9 cellular contexts compared by ENCODE assay signal in the genomic region with DNA sequence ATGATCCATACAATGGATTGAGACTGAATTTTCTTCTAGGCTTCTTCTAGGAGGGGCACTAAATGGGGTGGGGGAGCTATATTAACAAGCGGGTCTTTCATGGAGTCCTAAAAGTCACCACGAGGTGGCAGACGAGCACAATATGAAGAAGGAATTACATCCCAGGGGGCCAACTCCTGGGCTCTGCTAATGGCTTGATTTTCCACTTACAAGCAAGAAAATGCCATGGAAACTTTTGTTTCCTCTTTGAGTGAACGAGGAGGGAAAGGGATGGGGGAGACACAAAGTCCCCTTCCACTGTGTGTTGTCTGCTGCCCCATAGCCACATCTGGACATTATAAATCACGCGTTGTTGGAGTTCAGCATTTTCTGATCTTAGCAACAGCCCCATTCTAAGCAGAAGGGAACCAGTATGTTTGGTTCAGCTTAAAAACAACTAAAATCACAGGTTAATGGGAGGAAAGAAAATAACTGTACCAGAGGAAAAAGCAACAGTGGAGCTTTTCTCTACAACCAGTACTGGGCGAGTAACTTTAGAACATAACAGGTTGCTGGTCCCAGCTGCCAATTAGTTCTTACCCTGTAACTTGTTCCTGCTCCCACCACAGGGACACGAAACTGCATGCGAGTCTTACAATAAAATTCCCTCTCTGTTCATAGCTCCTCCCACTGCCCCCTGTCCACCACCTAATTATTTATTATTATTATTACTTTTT.
A peak's percentile ranks its signal among the peaks of the same experiment; 100 is the strongest.
DNase-seq lines count a peak whose midpoint lies in the region; ATAC-seq, FAIRE-seq and TF ChIP-seq lines count a peak whose summit lies in the region.
"Had no signal": no experiment of that assay in that cellular context is flagged by ENCODE, and none has a peak within 500 bp of the region (broad histone marks: within the 10 kb centered on the region; RNA-seq: fewer than 3 reads in every experiment).

No MANE protein-coding gene starts in this region.

- H3K79me2 ChIP-seq in endothelial cell of umbilical vein (ENCODE audit: control insufficient read depth, insufficient read depth, low read length), result no peaks in the 10 kb centered on the region

- H3K4me1 ChIP-seq in endothelial cell of umbilical vein (ENCODE audit: control insufficient read depth, extremely low read depth, insufficient read depth, low read length) (peaks cover 6% of the 10 kb centered on the region), testis (no peaks in the 10 kb centered on the region)

- H3K36me3 ChIP-seq in endothelial cell of umbilical vein (ENCODE audit: control insufficient read depth in 2 of 2, extremely low read depth in 1 of 2, insufficient read depth in 2 of 2, low read length in 2 of 2), result no peaks in the 10 kb centered on the region
- no peaks in the 10 kb centered on the region for H3K36me3 ChIP-seq in testis (ENCODE audit: low read depth, missing control alignments)

- no TSS peak for BruUV-seq in endothelial cell of umbilical vein (replicated peaks; lab: Mats Ljungman, UMichigan)

- H3K4me3 ChIP-seq in endothelial cell of umbilical vein (replicated peaks in 1 of 3; ENCODE audit: insufficient read depth in 1 of 3, low read depth in 1 of 3, low read length in 3 of 3), result no peak overlapping the region
- H3K4me3 ChIP-seq in testis, result no peak overlapping the region

- H3K4me2 ChIP-seq in endothelial cell of umbilical vein (ENCODE audit: insufficient read depth, low read length), result peak overlapping the region; percentile 15

- H4K20me1 ChIP-seq in endothelial cell of umbilical vein (replicated peaks; ENCODE audit: control insufficient read depth, extremely low read depth, insufficient read depth, low read length), result no peaks in the 10 kb centered on the region

- no peaks in the 10 kb centered on the region for H3K9me1 ChIP-seq in endothelial cell of umbilical vein (replicated peaks; ENCODE audit: control insufficient read depth, extremely low read depth, insufficient read depth, low read length)

- dilution Hi-C loops in endothelial cell of umbilical vein (cut with MboI; ENCODE audit: extremely low pct_ligation_motif_present, low sequenced_read_pairs), result no loop called here

- CTCF ChIA-PET in endothelial cell of umbilical vein (lab: Charles Lee), result interaction anchor here (0.6 to 4.5 kb wide), 55 partner anchors 8 to 1688 kb away, joined by 3 to 138 read pairs (median 5); a partner anchor contains a TSS

- peak; percentile 73 for FAIRE-seq in endothelial cell of umbilical vein (lab: Jason Lieb, UNC)
- FAIRE-seq: colon had no signal

- H3K27ac ChIP-seq in endothelial cell of umbilical vein (ENCODE audit: insufficient read depth, low read depth, low read length) (no peak overlapping the region), testis (no peak overlapping the region)

- POLR2A ChIA-PET in endothelial cell of umbilical vein (lab: Charles Lee), result interaction anchor here (0.7 kb wide), 1 partner anchor 1422 kb away, joined by 3 read pairs; a partner anchor contains a TSS

- no peaks in the 10 kb centered on the region for H3K9me3 ChIP-seq in endothelial cell of umbilical vein (replicated peaks; ENCODE audit: control insufficient read depth, insufficient read depth, low read length)
- no peaks in the 10 kb centered on the region for H3K9me3 ChIP-seq in testis

- H2AFZ ChIP-seq in endothelial cell of umbilical vein (ENCODE audit: low read depth, low read length), result peak overlapping the region; percentile 40

- H3K9ac ChIP-seq in endothelial cell of umbilical vein (replicated peaks; ENCODE audit: extremely low read depth, insufficient read depth, low read length), result no peak overlapping the region

- DNase-seq in ELR (ENCODE audit: low read depth) (peak; percentile 76), NCI-H2171 treated with DMSO at 0.1 percent for 48 hours (lab: John Stamatoyannopoulos, UW) (peak; percentile 86), endothelial cell of umbilical vein (ENCODE audit: low read depth, low spot score) (peak; percentile 86), mucosa of gallbladder (ENCODE audit: low spot score) (peak; percentile 65), testis (peak; percentile 86), NCI-H2029 treated with DMSO at 0.1 percent for 48 hours (lab: John Stamatoyannopoulos, UW) (no peak)
- DNase-seq in activated CD4-positive, alpha-beta T cell treated with anti-CD3 and anti-CD28 coated beads, Interleukin-2, amount 50 U/mL, for 1 hour, result peak; percentile 36

- TF ChIP-seq CTCF in endothelial cell of umbilical vein (IDR thresholded peaks at IDR 0.05; ENCODE audit: extremely low read depth in 1 of 2, insufficient read depth in 1 of 2, low read depth in 1 of 2, low read length in 2 of 2), result peak; percentile 63 to 72
- peak; percentile 65 to 83 (median 68) for TF ChIP-seq CTCF in testis (IDR thresholded peaks at IDR 0.05)

- peak; percentile 61 for ATAC-seq in HG02763 (IDR thresholded peaks at IDR 0.05; ENCODE audit: unreplicated experiment)

- TF ChIP-seq POLR2A in endothelial cell of umbilical vein (IDR thresholded peaks at IDR 0.05; ENCODE audit: low read depth, low read length) (no peak), testis (IDR thresholded peaks at IDR 0.05) (no peak)

- H3K27me3 ChIP-seq in endothelial cell of umbilical vein (ENCODE audit: control insufficient read depth in 2 of 2, insufficient read depth in 2 of 2, low read length in 2 of 2) (peaks cover 0 to 2% of the 10 kb centered on the region in 2 experiments), testis (no peaks in the 10 kb centered on the region)

- 41 to 49% methylated on average over 9 of the region's 9 CpGs for WGBS in testis, 2 donors

- intact Hi-C loops in endothelial cell of umbilical vein (cut with micrococcal nuclease) (loop anchor here (1.0 to 10.0 kb wide), 11 partner anchors 65 to 1665 kb away; no protein-coding TSS in a partner anchor), testis (cut with DNase I; ENCODE audit: low total_unique reads) (no loop called here)

TF ChIP-seq in endothelial cell of umbilical vein, 7 proteins besides CTCF, POLR2A, EP300 and RAD21:
- TF ChIP-seq EZH2 (IDR thresholded peaks at IDR 0.05; ENCODE audit: borderline replicate concordance, low read depth, low read length, severe bottlenecking) (no peak), MYC (IDR thresholded peaks at IDR 0.05; ENCODE audit: low read depth, low read length) (no peak), POLR2AphosphoS5 (IDR thresholded peaks at IDR 0.05; ENCODE audit: insufficient read depth, low read depth, low read length) (no peak), JUN (IDR thresholded peaks at IDR 0.05; ENCODE audit: borderline replicate concordance, insufficient read depth, insufficient read length, low read depth) (no peak), GATA2 (IDR thresholded peaks at IDR 0.05; ENCODE audit: insufficient read depth, insufficient read length, low read depth, low read length) (no peak), FOS (IDR thresholded peaks at IDR 0.05; ENCODE audit: borderline replicate concordance, insufficient read depth, low read length) (no peak)
- TF ChIP-seq, protein P1, sequence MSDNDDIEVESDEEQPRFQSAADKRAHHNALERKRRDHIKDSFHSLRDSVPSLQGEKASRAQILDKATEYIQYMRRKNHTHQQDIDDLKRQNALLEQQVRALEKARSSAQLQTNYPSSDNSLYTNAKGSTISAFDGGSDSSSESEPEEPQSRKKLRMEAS (IDR thresholded peaks at IDR 0.05; ENCODE audit: insufficient read depth, insufficient read length), result no peak
